3 cellular contexts compared by ENCODE assay signal in the genomic region with DNA sequence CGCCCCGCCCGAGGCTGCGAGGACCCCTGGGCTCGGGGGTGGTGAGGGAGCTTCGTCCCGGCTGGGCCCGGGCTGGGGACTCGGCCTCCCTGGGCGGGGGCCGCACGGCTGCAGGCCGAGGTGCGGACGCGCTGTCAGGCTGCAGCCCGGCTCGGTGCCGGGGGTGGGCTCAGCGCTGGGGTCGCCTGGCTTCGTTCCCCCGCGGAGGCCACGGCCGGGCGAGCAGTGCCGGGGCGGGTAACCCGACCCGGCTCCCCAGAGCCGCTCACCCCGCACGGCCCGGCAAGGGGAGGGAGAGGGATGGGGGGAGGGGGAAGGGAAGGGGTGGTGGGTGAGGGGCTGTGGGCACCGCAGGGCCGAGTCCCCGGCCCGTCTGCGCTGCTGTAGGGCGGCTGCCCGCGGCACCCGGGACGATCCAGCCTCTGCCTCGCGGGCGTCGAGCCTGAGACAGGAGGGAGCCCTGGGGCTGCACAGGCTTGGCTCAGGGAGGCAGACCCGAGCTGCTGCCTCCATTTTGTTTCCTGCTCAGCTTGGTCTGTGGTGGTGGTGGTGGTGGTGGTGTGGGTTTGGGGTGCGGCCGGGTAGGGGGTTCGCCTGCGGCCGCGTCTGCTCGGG.
A peak's percentile ranks its signal among the peaks of the same experiment; 100 is the strongest.
TF ChIP-seq lines count a peak whose summit lies in the region.

No MANE protein-coding gene starts in this region.

TF ChIP-seq in GM23338, 12 proteins besides CTCF, POLR2A, EP300 and RAD21:
- TF ChIP-seq CREB1 (CRISPR knock-in tag; IDR thresholded peaks at IDR 0.05; ENCODE audit: low read depth) = 0 out of 2 replicates have a peak, but pooled peaks have one; percentile 12
- no peak for TF ChIP-seq EZH2 (IDR thresholded peaks at IDR 0.05; ENCODE audit: low read depth, unreplicated experiment)

TF ChIP-seq in neural cell, 6 proteins besides CTCF, POLR2A, EP300 and RAD21:
- TF ChIP-seq SMC3 (conservative IDR thresholded peaks at IDR 0.05; ENCODE audit: poor library complexity) = no peak
- no peak for TF ChIP-seq TAF1 (IDR thresholded peaks at IDR 0.05; ENCODE audit: low read depth)
- TF ChIP-seq MXI1 (conservative IDR thresholded peaks at IDR 0.05; ENCODE audit: poor library complexity, severe bottlenecking) = no peak
- no peak for TF ChIP-seq EZH2 (IDR thresholded peaks at IDR 0.05; ENCODE audit: borderline replicate concordance, insufficient read depth, low read length, poor library complexity, severe bottlenecking)
- TF ChIP-seq, protein P1, sequence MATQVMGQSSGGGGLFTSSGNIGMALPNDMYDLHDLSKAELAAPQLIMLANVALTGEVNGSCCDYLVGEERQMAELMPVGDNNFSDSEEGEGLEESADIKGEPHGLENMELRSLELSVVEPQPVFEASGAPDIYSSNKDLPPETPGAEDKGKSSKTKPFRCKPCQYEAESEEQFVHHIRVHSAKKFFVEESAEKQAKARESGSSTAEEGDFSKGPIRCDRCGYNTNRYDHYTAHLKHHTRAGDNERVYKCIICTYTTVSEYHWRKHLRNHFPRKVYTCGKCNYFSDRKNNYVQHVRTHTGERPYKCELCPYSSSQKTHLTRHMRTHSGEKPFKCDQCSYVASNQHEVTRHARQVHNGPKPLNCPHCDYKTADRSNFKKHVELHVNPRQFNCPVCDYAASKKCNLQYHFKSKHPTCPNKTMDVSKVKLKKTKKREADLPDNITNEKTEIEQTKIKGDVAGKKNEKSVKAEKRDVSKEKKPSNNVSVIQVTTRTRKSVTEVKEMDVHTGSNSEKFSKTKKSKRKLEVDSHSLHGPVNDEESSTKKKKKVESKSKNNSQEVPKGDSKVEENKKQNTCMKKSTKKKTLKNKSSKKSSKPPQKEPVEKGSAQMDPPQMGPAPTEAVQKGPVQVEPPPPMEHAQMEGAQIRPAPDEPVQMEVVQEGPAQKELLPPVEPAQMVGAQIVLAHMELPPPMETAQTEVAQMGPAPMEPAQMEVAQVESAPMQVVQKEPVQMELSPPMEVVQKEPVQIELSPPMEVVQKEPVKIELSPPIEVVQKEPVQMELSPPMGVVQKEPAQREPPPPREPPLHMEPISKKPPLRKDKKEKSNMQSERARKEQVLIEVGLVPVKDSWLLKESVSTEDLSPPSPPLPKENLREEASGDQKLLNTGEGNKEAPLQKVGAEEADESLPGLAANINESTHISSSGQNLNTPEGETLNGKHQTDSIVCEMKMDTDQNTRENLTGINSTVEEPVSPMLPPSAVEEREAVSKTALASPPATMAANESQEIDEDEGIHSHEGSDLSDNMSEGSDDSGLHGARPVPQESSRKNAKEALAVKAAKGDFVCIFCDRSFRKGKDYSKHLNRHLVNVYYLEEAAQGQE (IDR thresholded peaks at IDR 0.05; ENCODE audit: borderline replicate concordance) = no peak
- no peak for TF ChIP-seq POLR2AphosphoS5 (IDR thresholded peaks at IDR 0.05)
TF ChIP-seq in neural cell: peak in this region for 0.

TF ChIP-seq in GM12891, 5 proteins besides CTCF, POLR2A, EP300 and RAD21:
- TF ChIP-seq TAF1 (IDR thresholded peaks at IDR 0.05; ENCODE audit: low read depth, low read length) (no peak), PAX5 (IDR thresholded peaks at IDR 0.05; ENCODE audit: insufficient read depth, low read length, severe bottlenecking) (no peak), SPI1 (IDR thresholded peaks at IDR 0.05; ENCODE audit: low read depth, low read length) (no peak), POU2F2 (IDR thresholded peaks at IDR 0.05; ENCODE audit: low read depth, low read length) (no peak), POLR2AphosphoS5 (IDR thresholded peaks at IDR 0.05; ENCODE audit: low read depth, low read length) (no peak)
